ENCODE assay signal across 1 cellular context in genomic region chr2:134228493-134228903, GRCh38.
TF ChIP-seq lines count a peak whose summit lies in the region.

No MANE protein-coding gene starts in this region.

TF ChIP-seq in GM23338, 12 proteins besides CTCF, POLR2A, EP300 and RAD21 (continued from another document):
- no peak for TF ChIP-seq ETS1 (IDR thresholded peaks at IDR 0.05)
- no peak for TF ChIP-seq POLR2AphosphoS5 (IDR thresholded peaks at IDR 0.05; ENCODE audit: low read depth)
